20 cellular contexts compared by ENCODE assay signal in the genomic region with DNA sequence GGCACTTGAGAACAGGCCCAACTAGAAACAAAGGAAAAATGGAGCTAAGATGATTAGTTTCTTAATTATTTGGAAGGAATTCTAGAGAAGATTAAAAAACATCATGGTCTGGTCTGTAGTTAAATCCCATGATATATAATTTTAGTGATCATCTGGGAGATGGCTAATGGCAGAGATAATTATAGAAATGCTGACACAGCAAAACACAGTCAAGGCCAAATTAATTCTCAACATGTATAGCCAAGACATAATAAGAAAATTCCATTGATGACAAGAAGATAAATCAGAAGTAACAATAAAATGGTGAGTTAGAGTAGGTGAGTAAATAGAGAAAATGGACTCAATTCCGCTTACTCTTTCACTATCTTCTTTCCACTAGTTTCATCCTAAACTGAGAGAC.
"Had no signal": no experiment of that assay in that cellular context is flagged by ENCODE, and none has a peak within 500 bp of the region (broad histone marks: within the 10 kb centered on the region; RNA-seq: fewer than 3 reads in every experiment).

No MANE protein-coding gene starts in this region.

- H3K36me3 ChIP-seq: Peyer's patch had no signal

- DNase-seq: activated CD4-positive, alpha-beta T cell treated with anti-CD3 and anti-CD28 coated beads for 4 hours; activated CD8-positive, alpha-beta memory T cell treated with anti-CD3 and anti-CD28 coated beads, Interleukin-2, amount 50 U/mL, for 4 hours; activated CD8-positive, alpha-beta T cell treated with anti-CD3 and anti-CD28 coated beads for 36 hours; activated effector memory CD4-positive, alpha-beta T cell treated with Interleukin-2 at 50 U/mL for 16 hours; activated naive CD4-positive, alpha-beta T cell; activated naive CD8-positive, alpha-beta T cell treated with anti-CD3 and anti-CD28 coated beads, Interleukin-2, amount 50 U/mL, for 24 hours; amniotic stem cell; Kasumi-1; NCI-H1092; NCI-H1417; NCI-H1930; NCI-H2107; NCI-H510A treated with DMSO at 0.1 percent for 48 hours; NCI-H69; Peyer's patch; Right ventricle myocardium superior had no signal

- H3K27me3 ChIP-seq: Peyer's patch had no signal

- H3K9me3 ChIP-seq: Peyer's patch had no signal

- H3K4me1 ChIP-seq: Peyer's patch had no signal

- FAIRE-seq: astrocyte had no signal

- ATAC-seq: activated CD4-positive, CD25-positive, alpha-beta regulatory T cell treated with anti-CD3 and anti-CD28 coated beads, Interleukin-2, amount 50 U/mL, for 24 hours; activated CD8-positive, alpha-beta T cell treated with anti-CD3 and anti-CD28 coated beads for 36 hours; activated naive CD4-positive, alpha-beta T cell treated with anti-CD3 and anti-CD28 coated beads, Interleukin-2, amount 50 U/mL, for 72 hours; activated naive CD8-positive, alpha-beta T cell treated with anti-CD3 and anti-CD28 coated beads, Interleukin-2, amount 50 U/mL, for 24 hours had no signal

- H3K4me3 ChIP-seq: Peyer's patch had no signal

- H3K27ac ChIP-seq: Peyer's patch, RWPE1 had no signal
